ENCODE assay signal across 8 cellular contexts in genomic region chr17:6555331-6556120, GRCh38. TPM values are rescaled to one million over a fixed set of nuclear protein-coding genes. Genes with fewer than 3 reads are reported as not detected.
DNase-seq lines count a peak whose midpoint lies in the region; ATAC-seq, FAIRE-seq and TF ChIP-seq lines count a peak whose summit lies in the region.

No MANE protein-coding gene starts in this region.

- H3K4me3 Mint-ChIP-seq in central memory CD8-positive, alpha-beta T cell = peak overlapping the region; percentile 75

- FAIRE-seq in HepG2 (lab: Jason Lieb, UNC) = no peak

- intact Hi-C loops in HepG2 (cut with micrococcal nuclease; ENCODE audit: unreplicated experiment) = loop anchor here (10.0 kb wide), 1 partner anchor 81 kb away; no protein-coding TSS in a partner anchor

- ATAC-seq in central memory CD8-positive, alpha-beta T cell (replicated peaks; ENCODE audit: extremely low read depth, poor library complexity, severe bottlenecking) = no peak
- ATAC-seq in HepG2 (peak; percentile 10; the same call in 2 of the 3 replicates), HG03095 (IDR thresholded peaks at IDR 0.05; ENCODE audit: unreplicated experiment) (no peak)

- H3K4me1 Mint-ChIP-seq in central memory CD8-positive, alpha-beta T cell = peaks cover 15% of the 10 kb centered on the region

- BruUV-seq in HepG2 (replicated peaks; lab: Mats Ljungman, UMichigan) = no TSS peak

- WGBS in HepG2 (ENCODE audit: low lambda C conversion rate) = 5% methylated on average over 4 of the region's 56 CpGs

- H4K20me1 ChIP-seq in HepG2 (ENCODE audit: insufficient read depth, low read length) = no peaks in the 10 kb centered on the region

- H3K9ac ChIP-seq in HepG2 (ENCODE audit: insufficient read depth, low read depth, low read length) (no peak overlapping the region), subcutaneous abdominal adipose tissue (ENCODE audit: low read length in 5 of 5) (peak overlapping the region in 1 of 5 donors; percentile 54)

- no peak overlapping the region for H3K27ac Mint-ChIP-seq in central memory CD8-positive, alpha-beta T cell (ENCODE audit: low read depth)

- peak overlapping the region; percentile 55 for H3K4me2 ChIP-seq in HepG2 (ENCODE audit: low read depth, low read length)

- peak; percentile 6; the same call in 1 of the 2 replicates for TF ChIP-seq RAD21 in Ishikawa (IDR thresholded peaks at IDR 0.05; ENCODE audit: low read depth)
- no peak for TF ChIP-seq RAD21 in HepG2 (CRISPR knock-in tag; IDR thresholded peaks at IDR 0.05)

- in situ Hi-C loops in HepG2 (cut with HindIII; ENCODE audit: extremely low pct_ligation_motif_present, low pct_unique_long_range_greater_than_20kb) = no loop called here

- POLR2A ChIA-PET in HepG2 (lab: Yijun Ruan, JAX) = no interaction called here

- no peak for TF ChIP-seq CTCF in AG10803 (conservative IDR thresholded peaks at IDR 0.05; ENCODE audit: low read length)
- TF ChIP-seq CTCF in HepG2 (CRISPR knock-in tag; IDR thresholded peaks at IDR 0.05) = no peak

- no peak for TF ChIP-seq POLR2A in HepG2 (IDR thresholded peaks at IDR 0.05; ENCODE audit: insufficient read depth in 1 of 2, low read depth in 2 of 2, low read length in 2 of 2)

- DNase-seq in AG10803 (ENCODE audit: low read depth) = peak; percentile 19
- DNase-seq in central memory CD8-positive, alpha-beta T cell (ENCODE audit: low spot score in 2 of 2) = no peak
- no peak for DNase-seq in HepG2 (ENCODE audit: low spot score)
- DNase-seq in NCI-H345 (lab: John Stamatoyannopoulos, UW) = no peak
- no peak for DNase-seq in KG1 (lab: John Stamatoyannopoulos, UW)

- H3K9me3 ChIP-seq in HepG2 (ENCODE audit: low read length) = no peaks in the 10 kb centered on the region
- H3K9me3 ChIP-seq in subcutaneous abdominal adipose tissue (ENCODE audit: control insufficient read depth in 5 of 5, low read length in 5 of 5) = peaks cover 0 to 3% (median 0%) of the 10 kb centered on the region in 5 donors

- no peaks in the 10 kb centered on the region for H3K36me3 Mint-ChIP-seq in central memory CD8-positive, alpha-beta T cell (ENCODE audit: insufficient read depth)

- H3K4me3 ChIP-seq in AG10803 (ENCODE audit: low read length) = peak overlapping the region; percentile 37
- peak overlapping the region; percentile 26 to 59 (median 44); a peak in 4 of 6 replicates for H3K4me3 ChIP-seq in HepG2 (replicated peaks in 1 of 3; ENCODE audit: insufficient read depth in 1 of 3, low read depth in 2 of 3, low read length in 3 of 3)
- peak overlapping the region in 4 of 5 donors; percentile 19 to 57 (median 39) for H3K4me3 ChIP-seq in subcutaneous abdominal adipose tissue (ENCODE audit: low read depth in 1 of 5, low read length in 5 of 5)

- H3K27ac ChIP-seq in HepG2 (ENCODE audit: extremely low read length, insufficient read depth, low read length) (no peak overlapping the region), subcutaneous abdominal adipose tissue (ENCODE audit: low read depth, low read length) (no peak overlapping the region)

- H2AFZ ChIP-seq in HepG2 (ENCODE audit: low read length) = no peak overlapping the region

- H3K27me3 Mint-ChIP-seq in central memory CD8-positive, alpha-beta T cell = peaks cover 63% of the 10 kb centered on the region

- no peaks in the 10 kb centered on the region for H3K9me3 Mint-ChIP-seq in central memory CD8-positive, alpha-beta T cell

- H3K27me3 ChIP-seq in HepG2 (ENCODE audit: control insufficient read depth in 1 of 2, insufficient read depth in 2 of 2, low read length in 2 of 2) (peaks cover 2 to 43% of the 10 kb centered on the region in 2 experiments), subcutaneous abdominal adipose tissue (ENCODE audit: control insufficient read depth in 5 of 5, insufficient read depth in 4 of 5, low read length in 5 of 5) (peaks cover 22 to 39% (median 28%) of the 10 kb centered on the region in 5 donors)

- CTCF ChIA-PET in HepG2 (lab: Yijun Ruan, JAX; ENCODE audit: low intra/inter-chr PET ratio, low total read pairs) = no interaction called here

- H3K36me3 ChIP-seq in HepG2 (replicated peaks in 1 of 2; ENCODE audit: control insufficient read depth in 1 of 2, insufficient read depth in 2 of 2, low read length in 2 of 2) = no peaks in the 10 kb centered on the region
- H3K36me3 ChIP-seq in subcutaneous abdominal adipose tissue (ENCODE audit: control insufficient read depth in 5 of 5, insufficient read depth in 5 of 5, low read length in 5 of 5) = no peaks in the 10 kb centered on the region

- H3K79me2 ChIP-seq in HepG2 (ENCODE audit: insufficient read depth, low read length) = no peaks in the 10 kb centered on the region

- H3K4me1 ChIP-seq in HepG2 (ENCODE audit: insufficient read depth, low read length) (peaks cover 18% of the 10 kb centered on the region; the same call in 1 of the 2 replicates), subcutaneous abdominal adipose tissue (ENCODE audit: control insufficient read depth in 5 of 5, insufficient read depth in 5 of 5, low read length in 5 of 5) (peaks cover 0 to 21% (median 18%) of the 10 kb centered on the region in 5 donors)

- TF ChIP-seq EP300 in Ishikawa (IDR thresholded peaks at IDR 0.05; ENCODE audit: borderline replicate concordance) (no peak), HepG2 (IDR thresholded peaks at IDR 0.05; ENCODE audit: low read depth in 2 of 2, low read length in 2 of 2) (no peak), HepG2 (CRISPR knock-in tag; IDR thresholded peaks at IDR 0.05; ENCODE audit: borderline replicate concordance) (no peak)

TF ChIP-seq in Ishikawa, 13 proteins besides CTCF, POLR2A, EP300 and RAD21 (continues in another document):
- 0 out of 2 replicates have a peak, but pooled peaks have one; percentile 30 for TF ChIP-seq TAF1 (IDR thresholded peaks at IDR 0.05; ENCODE audit: low read depth)
- 0 out of 2 replicates have a peak, but pooled peaks have one; percentile 23 for TF ChIP-seq MAX (IDR thresholded peaks at IDR 0.05)
- no peak for TF ChIP-seq USF1 (IDR thresholded peaks at IDR 0.05)
- TF ChIP-seq CREB1 (IDR thresholded peaks at IDR 0.05; ENCODE audit: low read depth) = no peak
- TF ChIP-seq EGR1 (IDR thresholded peaks at IDR 0.05) = no peak
- TF ChIP-seq YY1 (IDR thresholded peaks at IDR 0.05; ENCODE audit: low read depth) = peak; percentile 43; the same call in 1 of the 2 replicates
- peak; percentile 82; the same call in 1 of the 2 replicates for TF ChIP-seq ZBTB7A (IDR thresholded peaks at IDR 0.05; ENCODE audit: low read depth)
- no peak for TF ChIP-seq NFIC (IDR thresholded peaks at IDR 0.05)

TF ChIP-seq in HepG2, 621 proteins besides CTCF, POLR2A, EP300 and RAD21 (continues in another document):
- TF ChIP-seq MXD4 (CRISPR knock-in tag; IDR thresholded peaks at IDR 0.05) (no peak), THAP9 (CRISPR knock-in tag; IDR thresholded peaks at IDR 0.05; ENCODE audit: borderline replicate concordance) (0 out of 2 replicates have a peak, but pooled peaks have one; percentile 19)

RNA-seq across cellular contexts. Expression of gene PITPNM3, which starts 0.8 kb away (rescaled TPM):
- 0.13 and 0.28 TPM in 2 replicates for total RNA-seq in HepG2 (2016; rRNA removed; fragmentation: Illumina TruSeq; extraction: Trizol)
- total RNA-seq in HepG2 (2016; cell fraction: cytosol; rRNA removed; fragmentation: Illumina TruSeq; extraction: Trizol; ENCODE audit: low read depth) = not detected in 2 replicates
- total RNA-seq in HepG2 (2016; cell fraction: insoluble cytoplasmic fraction; rRNA removed; fragmentation: Illumina TruSeq; extraction: Trizol) = 0.04 and 0.32 TPM in 2 replicates
- total RNA-seq in HepG2 (2016; cell fraction: membrane; rRNA removed; fragmentation: Illumina TruSeq; extraction: Trizol) = 0.03 and 0.06 TPM in 2 replicates
- 0.16 and 0.68 TPM in 2 replicates for total RNA-seq in HepG2 (2016; cell fraction: nucleus; rRNA removed; fragmentation: Illumina TruSeq; extraction: Trizol)
- 0.29 and 0.33 TPM in 2 replicates for polyA plus RNA-seq in HepG2 (2011; rRNA removed)
- polyA plus RNA-seq in HepG2 (2011; cell fraction: cytosol; rRNA removed) = 0.13 and 0.15 TPM in 2 replicates
- polyA plus RNA-seq in HepG2 (2011; cell fraction: nucleus; rRNA removed) = 1.6 and 1.9 TPM in 2 replicates
- 0.23 and 0.30 TPM in 2 replicates for polyA plus RNA-seq in HepG2 (2012)
- polyA plus RNA-seq in HepG2 (2016; cell fraction: cytosol; fragmentation: Illumina TruSeq; extraction: Trizol; ENCODE audit: low read depth) = not detected in 2 replicates
- polyA plus RNA-seq in HepG2 (2016; cell fraction: insoluble cytoplasmic fraction; fragmentation: Illumina TruSeq; extraction: Trizol; ENCODE audit: low read depth) = 0.07 and 0.20 TPM in 2 replicates
- polyA plus RNA-seq in HepG2 (2016; cell fraction: membrane; fragmentation: Illumina TruSeq; extraction: Trizol; ENCODE audit: low read depth) = 0.05 TPM in 1 of 2 replicates, not detected in the other
- polyA plus RNA-seq in HepG2 (2016; cell fraction: nucleus; fragmentation: Illumina TruSeq; extraction: Trizol; ENCODE audit: insufficient read depth, low read depth) = 1.0 and 1.3 TPM in 2 replicates
- 0.44 and 30.1 TPM in 2 replicates for polyA minus RNA-seq in HepG2 (2011; rRNA and poly(A)+ RNA removed; ENCODE audit: low replicate concordance)
- 0.30 and 0.44 TPM in 2 replicates for polyA minus RNA-seq in HepG2 (2011; cell fraction: cytosol; rRNA and poly(A)+ RNA removed)
- polyA minus RNA-seq in HepG2 (2011; cell fraction: nucleus; rRNA and poly(A)+ RNA removed) = 0.50 and 0.52 TPM in 2 replicates
